ENCODE assay signal across 14 cellular contexts in the genomic region with DNA sequence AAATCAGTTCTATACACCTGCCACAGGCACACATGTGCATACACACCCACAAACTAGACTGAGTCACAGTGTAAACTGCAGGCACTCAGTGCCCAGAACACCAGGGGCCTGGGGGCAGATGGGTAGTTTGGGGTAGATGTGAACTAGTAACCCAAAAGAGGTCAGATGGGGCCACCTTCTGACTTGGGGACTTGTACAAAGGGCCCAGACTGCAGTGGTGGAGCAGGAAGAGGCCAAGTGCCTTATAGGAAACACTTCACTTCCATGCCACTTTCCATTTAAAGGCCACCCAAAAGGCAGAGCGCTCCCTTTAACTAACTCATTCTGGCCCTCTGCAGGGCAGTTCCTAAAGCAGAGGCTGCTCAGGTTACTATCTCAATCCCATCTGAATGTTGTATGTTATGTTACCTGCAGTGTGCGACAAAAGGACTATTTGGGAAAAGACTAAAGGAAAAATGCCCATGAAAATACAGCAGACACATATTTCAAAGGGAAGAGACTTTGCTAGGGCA.
"Had no signal": no experiment of that assay in that cellular context is flagged by ENCODE, and none has a peak within 500 bp of the region (broad histone marks: within the 10 kb centered on the region; RNA-seq: fewer than 3 reads in every experiment).

No MANE protein-coding gene starts in this region.

- H3K27ac Mint-ChIP-seq: activated CD4-positive, alpha-beta memory T cell treated with anti-CD3 and anti-CD28 coated beads, Interleukin-2, amount 10 ng/mL, durations not matched to agents 7 days and 5 days; activated naive CD4-positive, alpha-beta T cell treated with anti-CD3 and anti-CD28 coated beads, Interleukin-2, amount 10 ng/mL, durations not matched to agents 7 days and 5 days; activated T-helper 2 cell treated with anti-CD3 and anti-CD28 coated beads, Interferon-gamma antibody, Interleukin-2, Interleukin-4, amounts not matched to agents 10 μg/mL and 5 μg/mL and 100 μg/mL, durations not matched to agents 14 hours and 24 hours and 36 hours; effector memory CD8-positive, alpha-beta T cell; stimulated activated naive CD8-positive, alpha-beta T cell treated with anti-CD3 and anti-CD28 coated beads, Interleukin-15, Interleukin-2, amounts not matched to agents 100 ng/mL and 50 ng/mL, for 24 hours had no signal

- ATAC-seq: effector memory CD8-positive, alpha-beta T cell; left colon had no signal

- H3K27me3 Mint-ChIP-seq: activated CD4-positive, alpha-beta memory T cell treated with anti-CD3 and anti-CD28 coated beads, Interleukin-2, amount 10 ng/mL, durations not matched to agents 7 days and 5 days; activated naive CD4-positive, alpha-beta T cell treated with anti-CD3 and anti-CD28 coated beads, Interleukin-2, amount 10 ng/mL, durations not matched to agents 7 days and 5 days; central memory CD8-positive, alpha-beta T cell; effector memory CD8-positive, alpha-beta T cell; stimulated activated naive CD8-positive, alpha-beta T cell treated with anti-CD3 and anti-CD28 coated beads, Interleukin-15, Interleukin-2, amounts not matched to agents 100 ng/mL and 50 ng/mL, for 24 hours had no signal

- H3K4me1 Mint-ChIP-seq: activated naive CD4-positive, alpha-beta T cell treated with anti-CD3 and anti-CD28 coated beads, Interleukin-2, amount 10 ng/mL, durations not matched to agents 7 days and 5 days had no signal

- DNase-seq: activated CD4-positive, alpha-beta memory T cell treated with anti-CD3 and anti-CD28 coated beads, Interleukin-2, amount 10 ng/mL, durations not matched to agents 7 days and 5 days; activated naive CD4-positive, alpha-beta T cell treated with anti-CD3 and anti-CD28 coated beads, Interleukin-2, amount 10 ng/mL, durations not matched to agents 7 days and 5 days; effector memory CD8-positive, alpha-beta T cell; left colon; mesendoderm; stimulated activated CD4-positive, alpha-beta T cell treated with anti-CD3 and anti-CD28 coated beads, Interleukin-4, amount 100 ng/mL, for 1 hour; stimulated activated CD8-positive, alpha-beta memory T cell treated with anti-CD3 and anti-CD28 coated beads, Interleukin-4, amount 100 ng/mL, for 48 hours; T-helper 9 cell; tibial artery had no signal

- H3K9me3 ChIP-seq: adrenal gland, tibial artery, vagina had no signal

- H3K27me3 ChIP-seq: adrenal gland, tibial artery, vagina had no signal

- H3K27ac ChIP-seq: tibial artery had no signal

- H3K9me3 Mint-ChIP-seq: activated CD4-positive, alpha-beta memory T cell treated with anti-CD3 and anti-CD28 coated beads, Interleukin-2, amount 10 ng/mL, durations not matched to agents 7 days and 5 days; activated naive CD4-positive, alpha-beta T cell treated with anti-CD3 and anti-CD28 coated beads, Interleukin-2, amount 10 ng/mL, durations not matched to agents 7 days and 5 days; activated T-helper 2 cell treated with anti-CD3 and anti-CD28 coated beads, Interferon-gamma antibody, Interleukin-2, Interleukin-4, amounts not matched to agents 10 μg/mL and 5 μg/mL and 100 μg/mL, durations not matched to agents 14 hours and 24 hours and 36 hours; central memory CD8-positive, alpha-beta T cell; effector memory CD8-positive, alpha-beta T cell; stimulated activated naive CD8-positive, alpha-beta T cell treated with anti-CD3 and anti-CD28 coated beads, Interleukin-15, Interleukin-2, amounts not matched to agents 100 ng/mL and 50 ng/mL, for 24 hours had no signal

- H3K4me3 Mint-ChIP-seq: activated CD4-positive, alpha-beta memory T cell treated with anti-CD3 and anti-CD28 coated beads, Interleukin-2, amount 10 ng/mL, durations not matched to agents 7 days and 5 days; activated naive CD4-positive, alpha-beta T cell treated with anti-CD3 and anti-CD28 coated beads, Interleukin-2, amount 10 ng/mL, durations not matched to agents 7 days and 5 days; central memory CD8-positive, alpha-beta T cell; effector memory CD8-positive, alpha-beta T cell; stimulated activated naive CD8-positive, alpha-beta T cell treated with anti-CD3 and anti-CD28 coated beads, Interleukin-15, Interleukin-2, amounts not matched to agents 100 ng/mL and 50 ng/mL, for 24 hours had no signal

- H3K4me3 ChIP-seq: adrenal gland, tibial artery, vagina had no signal
